Comparison of ENCODE assay signal across 29 cellular contexts in genomic region chr7:140024585-140024984, GRCh38.
"Had no signal": no experiment of that assay in that cellular context is flagged by ENCODE, and none has a peak within 500 bp of the region (broad histone marks: within the 10 kb centered on the region; RNA-seq: fewer than 3 reads in every experiment).

No MANE protein-coding gene starts in this region.

- H3K9me3 ChIP-seq: esophagus muscularis mucosa, gastrocnemius medialis, heart left ventricle had no signal

- H3K36me3 ChIP-seq: gastrocnemius medialis had no signal

- H3K36me3 Mint-ChIP-seq: WTC11 had no signal

- H3K4me3 Mint-ChIP-seq: activated CD8-positive, alpha-beta T cell treated with anti-CD3 and anti-CD28 coated beads for 36 hours; activated naive CD4-positive, alpha-beta T cell treated with anti-CD3 and anti-CD28 coated beads, Interleukin-2, amount 10 ng/mL, durations not matched to agents 7 days and 5 days; activated naive CD8-positive, alpha-beta T cell; activated T-cell treated with anti-CD3 and anti-CD28 coated beads, Interleukin-2, amount 50 U/mL, for 4 hours; effector memory CD8-positive, alpha-beta T cell; T-helper 17 cell; T-helper 2 cell treated with Interferon-gamma antibody and Interleukin-4, amounts not matched to agents 5 μg/mL and 100 μg/mL, for 36 hours; WTC11 had no signal

- H3K27ac ChIP-seq: brain microvascular endothelial cell, esophagus muscularis mucosa, foreskin keratinocyte, gastrocnemius medialis, heart left ventricle had no signal

- H3K27me3 Mint-ChIP-seq: activated CD8-positive, alpha-beta T cell treated with anti-CD3 and anti-CD28 coated beads for 36 hours; activated naive CD4-positive, alpha-beta T cell treated with anti-CD3 and anti-CD28 coated beads, Interleukin-2, amount 10 ng/mL, durations not matched to agents 7 days and 5 days; activated naive CD8-positive, alpha-beta T cell; effector memory CD8-positive, alpha-beta T cell; T-helper 17 cell had no signal

- FAIRE-seq: astrocyte, colon had no signal

- H3K27ac Mint-ChIP-seq: activated CD8-positive, alpha-beta T cell treated with anti-CD3 and anti-CD28 coated beads for 36 hours; activated naive CD4-positive, alpha-beta T cell treated with anti-CD3 and anti-CD28 coated beads, Interleukin-2, amount 10 ng/mL, durations not matched to agents 7 days and 5 days; activated naive CD8-positive, alpha-beta T cell; activated T-helper 2 cell treated with anti-CD3 and anti-CD28 coated beads, Interferon-gamma antibody, Interleukin-2, Interleukin-4, amounts not matched to agents 10 μg/mL and 5 μg/mL and 100 μg/mL, durations not matched to agents 14 hours and 24 hours and 36 hours; T-helper 17 cell; T-helper 2 cell treated with Interferon-gamma antibody and Interleukin-4, amounts not matched to agents 5 μg/mL and 100 μg/mL, for 36 hours; WTC11 had no signal

- H3K9me3 Mint-ChIP-seq: activated CD8-positive, alpha-beta T cell treated with anti-CD3 and anti-CD28 coated beads for 36 hours; activated naive CD4-positive, alpha-beta T cell treated with anti-CD3 and anti-CD28 coated beads, Interleukin-2, amount 10 ng/mL, durations not matched to agents 7 days and 5 days; activated T-cell treated with anti-CD3 and anti-CD28 coated beads, Interleukin-2, amount 50 U/mL, for 4 hours; activated T-helper 2 cell treated with anti-CD3 and anti-CD28 coated beads, Interferon-gamma antibody, Interleukin-2, Interleukin-4, amounts not matched to agents 10 μg/mL and 5 μg/mL and 100 μg/mL, durations not matched to agents 14 hours and 24 hours and 36 hours; effector memory CD8-positive, alpha-beta T cell; T-helper 2 cell treated with Interferon-gamma antibody and Interleukin-4, amounts not matched to agents 5 μg/mL and 100 μg/mL, for 36 hours; WTC11 had no signal

- H3K4me3 ChIP-seq: esophagus muscularis mucosa, gastrocnemius medialis, heart left ventricle had no signal

- H3K27me3 ChIP-seq: brain microvascular endothelial cell, esophagus muscularis mucosa, foreskin keratinocyte, gastrocnemius medialis, heart left ventricle had no signal

- DNase-seq: activated CD4-positive, alpha-beta T cell treated with anti-CD3 and anti-CD28 coated beads for 1 hour; activated CD4-positive, alpha-beta T cell treated with anti-CD3 and anti-CD28 coated beads for 4 hours; activated CD4-positive, alpha-beta T cell treated with anti-CD3 and anti-CD28 coated beads, Interleukin-2, amount 50 U/mL, for 1 hour; activated CD8-positive, alpha-beta memory T cell treated with anti-CD3 and anti-CD28 coated beads for 24 hours; activated CD8-positive, alpha-beta T cell treated with anti-CD3 and anti-CD28 coated beads for 36 hours; activated effector memory CD4-positive, alpha-beta T cell treated with anti-CD3 and anti-CD28 coated beads, Interleukin-2, amount 50 U/mL, for 16 hours; activated naive CD4-positive, alpha-beta T cell treated with anti-CD3 and anti-CD28 coated beads, Interleukin-2, amount 10 ng/mL, durations not matched to agents 7 days and 5 days; activated T-cell treated with anti-CD3 and anti-CD28 coated beads, Interleukin-2, amount 50 U/mL, for 4 hours; amniotic stem cell; anterior cingulate cortex; brain microvascular endothelial cell; cortex of kidney; effector CD4-positive, alpha-beta T cell; effector memory CD8-positive, alpha-beta T cell; erythroblast; foreskin keratinocyte; gastrocnemius medialis; glutamatergic neuron; heart left ventricle; T-helper 1 cell; T-helper 17 cell; T1000 had no signal

- H3K4me1 Mint-ChIP-seq: WTC11 had no signal

- ATAC-seq: activated CD8-positive, alpha-beta T cell treated with anti-CD3 and anti-CD28 coated beads for 36 hours; activated T-cell treated with anti-CD3 and anti-CD28 coated beads, Interleukin-2, amount 50 U/mL, for 4 hours; effector memory CD8-positive, alpha-beta T cell; foreskin keratinocyte; gastrocnemius medialis; heart left ventricle; T-helper 17 cell; WTC11 had no signal

- H3K4me1 ChIP-seq: esophagus muscularis mucosa, foreskin keratinocyte, gastrocnemius medialis, heart left ventricle had no signal
